ENCODE assay signal across 8 cellular contexts in the genomic region with DNA sequence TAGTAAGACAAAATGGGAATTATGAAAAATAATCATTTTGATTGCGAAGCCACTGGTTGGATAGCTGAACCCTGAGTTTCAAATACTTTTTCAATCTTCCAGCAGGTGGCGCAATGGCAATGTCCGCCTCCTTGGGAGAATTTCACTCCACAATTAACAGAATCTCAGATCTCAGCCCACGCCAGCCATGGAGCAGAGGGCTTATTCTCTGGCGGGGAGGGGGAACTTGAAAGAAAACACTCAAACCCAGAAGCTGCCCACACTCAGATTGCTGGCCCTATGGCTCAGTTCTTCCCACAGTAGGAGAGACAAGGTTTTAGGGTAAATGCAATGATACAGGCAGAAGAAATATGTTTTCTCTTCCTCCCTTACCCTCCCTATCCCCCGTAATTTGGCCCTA. TPM values are rescaled to one million over a fixed set of nuclear protein-coding genes. Genes with fewer than 3 reads are reported as not detected.
DNase-seq lines count a peak whose midpoint lies in the region; ATAC-seq, FAIRE-seq and TF ChIP-seq lines count a peak whose summit lies in the region.

No MANE protein-coding gene starts in this region.

- CTCF ChIA-PET in H1 (lab: Charles Lee; ENCODE audit: partially characterized antibody) = interaction anchor here (0.6 to 12.9 kb wide), 40 partner anchors 8 to 1175 kb away, joined by 3 to 187 read pairs (median 4); no protein-coding TSS in a partner anchor

- no peaks in the 10 kb centered on the region for H3K79me1 ChIP-seq in H1 (ENCODE audit: low read depth, low read length)

- H3K36me3 Mint-ChIP-seq in GM23338 (ENCODE audit: low read depth) = no peaks in the 10 kb centered on the region

- peaks cover 2% of the 10 kb centered on the region; the same call in 1 of the 3 replicates for H3K4me1 Mint-ChIP-seq in GM23338

- no peaks in the 10 kb centered on the region; the same call in 1 of the 2 replicates for H3K23me2 ChIP-seq in H1 (ENCODE audit: low read depth, low read length)

- 36% methylated on average over 6 of the region's 6 CpGs; no CpG with 5 or more reads in 1 of the 2 experiments for WGBS in H1 (ENCODE audit: extremely low coverage in 1 of 2, insufficient coverage in 1 of 2, insufficient read length in 1 of 2, insufficient replicate concordance in 2 of 2, low coverage in 1 of 2, low lambda C conversion rate in 2 of 2, missing lambda C conversion rate in 1 of 2), 2 experiments

- H3K9ac ChIP-seq in H1 (replicated peaks in 1 of 4; ENCODE audit: extremely low read depth in 1 of 4, low read depth in 3 of 4, low read length in 3 of 4) = no peak overlapping the region

- peak; percentile 75 for DNase-seq in COLO829 (ENCODE audit: low spot score)
- peak; percentile 73 for DNase-seq in GM23338 (ENCODE audit: low spot score)
- peak; percentile 46 for DNase-seq in NCI-H460 (ENCODE audit: extremely low read depth, low read depth)
- peak; percentile 75 for DNase-seq in activated CD8-positive, alpha-beta memory T cell treated with anti-CD3 and anti-CD28 coated beads for 24 hours
- peak in 1 of 2 experiments; percentile 73 for DNase-seq in H1 (ENCODE audit: low read depth in 1 of 2, low spot score in 2 of 2)
- DNase-seq in mucosa of gallbladder (ENCODE audit: low spot score) = peak; percentile 33
- peak; percentile 13 to 23 for DNase-seq in stimulated activated CD8-positive, alpha-beta memory T cell treated with anti-CD3 and anti-CD28 coated beads, Interleukin-7, amount 100 ng/mL, for 1 hour (ENCODE audit: low read depth in 2 of 2)

- no peaks in the 10 kb centered on the region for H3K9me3 Mint-ChIP-seq in GM23338

- H3K56ac ChIP-seq in H1 (replicated peaks; ENCODE audit: insufficient read length, low read depth, low read length) = no peak overlapping the region

- H3K9me2 ChIP-seq in GM23338 (ENCODE audit: insufficient read depth) = peaks cover 12% of the 10 kb centered on the region

- H3K9me3 ChIP-seq in H1 (ENCODE audit: insufficient read depth in 2 of 2, low read depth in 1 of 2, low read length in 1 of 2) = no peaks in the 10 kb centered on the region

- TF ChIP-seq RAD21 in H1 (IDR thresholded peaks at IDR 0.05 in 1 of 2, conservative IDR thresholded peaks at IDR 0.05 in 1 of 2; ENCODE audit: low read depth in 2 of 2, low read length in 2 of 2) = peak; percentile 71 to 78

- H3K4me2 ChIP-seq in GM23338 (no peak overlapping the region), H1 (ENCODE audit: insufficient read depth in 1 of 2, low read depth in 2 of 2, low read length in 2 of 2) (no peak overlapping the region)

- no peak for TF ChIP-seq POLR2A in H1 (IDR thresholded peaks at IDR 0.05; ENCODE audit: control extremely low read depth in 1 of 2, low read depth in 2 of 2, low read length in 2 of 2)

- H3K27me3 Mint-ChIP-seq in GM23338 (ENCODE audit: insufficient read depth, low read depth, poor library complexity) = peaks cover 5% of the 10 kb centered on the region

- H3K18ac ChIP-seq in H1 (ENCODE audit: extremely low read depth, low read length) = no peak overlapping the region

- no peak overlapping the region for H3K23ac ChIP-seq in H1 (ENCODE audit: insufficient read length)

- no peak overlapping the region for H2BK5ac ChIP-seq in H1 (ENCODE audit: low read depth, low read length)

- no peak overlapping the region for H4K8ac ChIP-seq in H1 (ENCODE audit: extremely low read depth, insufficient read depth, low read length)

- H2BK120ac ChIP-seq in H1 (replicated peaks; ENCODE audit: low read depth, low read length) = no peak overlapping the region

- no peak overlapping the region for H4K5ac ChIP-seq in H1 (ENCODE audit: insufficient read length, low read depth, low read length)

- H4K20me1 ChIP-seq in GM23338 (replicated peaks; ENCODE audit: insufficient read depth) (no peaks in the 10 kb centered on the region), H1 (replicated peaks in 1 of 2; ENCODE audit: control insufficient read depth in 1 of 2, insufficient read depth in 2 of 2, low read length in 2 of 2) (no peaks in the 10 kb centered on the region)

- no peaks in the 10 kb centered on the region for H3F3A ChIP-seq in GM23338 (replicated peaks; ENCODE audit: low read depth)

- ATAC-seq in GM23338 (peak; percentile 61), HG03039 (IDR thresholded peaks at IDR 0.05; ENCODE audit: unreplicated experiment) (no peak)

- peak; percentile 78 to 89 for TF ChIP-seq CTCF in GM23338 (conservative IDR thresholded peaks at IDR 0.05; ENCODE audit: low read depth in 2 of 2)
- TF ChIP-seq CTCF in H1 (IDR thresholded peaks at IDR 0.05; ENCODE audit: control extremely low read depth in 1 of 3, insufficient read depth in 1 of 3, low read depth in 1 of 3, low read length in 3 of 3) = peak; percentile 21 to 79 (median 72)

- H3K4me1 ChIP-seq in GM23338 (ENCODE audit: insufficient read depth) (no peaks in the 10 kb centered on the region; the same call in 1 of the 2 replicates), H1 (replicated peaks in 1 of 4; ENCODE audit: control insufficient read depth in 3 of 4, insufficient read depth in 4 of 4, low read length in 3 of 4) (no peaks in the 10 kb centered on the region)

- no peak overlapping the region for H3K14ac ChIP-seq in H1 (ENCODE audit: insufficient read length)

- POLR2A ChIA-PET in H1 (lab: Charles Lee; ENCODE audit: partially characterized antibody) = interaction anchor here (1.2 to 1.4 kb wide), 2 partner anchors 39 to 54 kb away, joined by 4 to 5 read pairs; a partner anchor contains a TSS

- no peak overlapping the region for H3K4ac ChIP-seq in H1 (replicated peaks; ENCODE audit: insufficient read length, low read depth, low read length)

- H4K91ac ChIP-seq in H1 (replicated peaks; ENCODE audit: insufficient read length, low read length) = no peak overlapping the region

- no peak overlapping the region for H2BK12ac ChIP-seq in H1 (ENCODE audit: low read depth, low read length)

- no peak for TF ChIP-seq EP300 in H1 (IDR thresholded peaks at IDR 0.05; ENCODE audit: borderline replicate concordance in 1 of 2, low read depth in 2 of 2, low read length in 2 of 2)

- peak; percentile 97 for FAIRE-seq in H1 (lab: Jason Lieb, UNC)

- H3K27me3 ChIP-seq in GM23338 (ENCODE audit: insufficient read depth) (no peaks in the 10 kb centered on the region), H1 (replicated peaks in 1 of 4; ENCODE audit: control insufficient read depth in 3 of 4, extremely low read depth in 1 of 4, insufficient read depth in 3 of 4, low read length in 3 of 4) (no peaks in the 10 kb centered on the region)

- H3K4me3 Mint-ChIP-seq in GM23338 = no peak overlapping the region

- no peak overlapping the region for H2BK20ac ChIP-seq in H1 (ENCODE audit: low read length)

- H3K4me3 ChIP-seq in GM23338 = no peak overlapping the region
- H3K4me3 ChIP-seq in H1 (ENCODE audit: extremely low read depth in 1 of 4, insufficient read depth in 2 of 4, low read depth in 3 of 4, low read length in 4 of 4) = no peak overlapping the region

- no peak overlapping the region for H3K27ac ChIP-seq in GM23338 (ENCODE audit: low read depth)
- H3K27ac ChIP-seq in H1 (ENCODE audit: low read depth, low read length) = no peak overlapping the region

- no peaks in the 10 kb centered on the region for H3K36me3 ChIP-seq in GM23338 (ENCODE audit: insufficient read depth)
- no peaks in the 10 kb centered on the region for H3K36me3 ChIP-seq in H1 (ENCODE audit: control insufficient read depth in 2 of 4, insufficient read depth in 4 of 4, low read length in 3 of 4)

- no peak overlapping the region for H2AK5ac ChIP-seq in H1 (ENCODE audit: low read depth, low read length)

- H2BK15ac ChIP-seq in H1 (ENCODE audit: low read length) = no peak overlapping the region

- no peak overlapping the region for H3K27ac Mint-ChIP-seq in GM23338

- H3K79me2 ChIP-seq in GM23338 (replicated peaks; ENCODE audit: insufficient read depth) = no peaks in the 10 kb centered on the region
- H3K79me2 ChIP-seq in H1 (ENCODE audit: control insufficient read depth in 1 of 2, insufficient read depth in 2 of 2, low read length in 2 of 2) = no peaks in the 10 kb centered on the region

- H2AFZ ChIP-seq in GM23338 (peak overlapping the region; percentile 70), H1 (ENCODE audit: low read length) (no peak overlapping the region)

TF ChIP-seq in GM23338, 12 proteins besides CTCF, POLR2A, EP300 and RAD21 (continues in another document):
- TF ChIP-seq EZH2 (IDR thresholded peaks at IDR 0.05; ENCODE audit: low read depth, unreplicated experiment) = no peak

TF ChIP-seq in H1, 55 proteins besides CTCF, POLR2A, EP300 and RAD21:
- TF ChIP-seq YY1 (IDR thresholded peaks at IDR 0.05; ENCODE audit: low read depth, low read length) (peak; percentile 62; the same call in 1 of the 2 replicates), SAP30 (IDR thresholded peaks at IDR 0.05; ENCODE audit: insufficient read depth, insufficient replicate concordance, low read length) (no peak)

RNA-seq across cellular contexts. Expression of a gene that starts 38.7 kb away (rescaled TPM):
- 139 and 140 TPM in 2 replicates for total RNA-seq in GM23338 (2014; rRNA removed; shearing (Covaris generic))
- polyA plus RNA-seq in GM23338 (2016; fragmentation: Nextera tagmentation; extraction: Ambion mirVana) = 104 and 107 TPM in 2 replicates
- total RNA-seq in NCI-H460 (2014; rRNA removed; shearing (Covaris generic)) = 111 and 132 TPM in 2 replicates
- polyA plus RNA-seq in NCI-H460 (2014; cell fraction: nucleus; rRNA removed) = 78.5 and 97.4 TPM in 2 replicates
- total RNA-seq in H1 (2021; fragmentation: NEBNext Ultra II Directional; extraction: Animal tissue kit (Norgen Biotek cat#: 25700)) = 119 and 123 TPM in 2 replicates
- polyA plus RNA-seq in H1 (2011; rRNA removed) = 42.7 and 45.1 TPM in 2 replicates
- 71.0 TPM for polyA plus RNA-seq in H1 (2011; cell fraction: cytosol; rRNA removed)
- 25.7 TPM for polyA plus RNA-seq in H1 (2011; cell fraction: nucleus; rRNA removed)
- polyA plus RNA-seq in H1 (2012, experiment 1 of 2) = 83.4 to 128 TPM (median 121 TPM) in 4 replicates
- 25.7 TPM for polyA plus RNA-seq in H1 (2012, experiment 2 of 2)
- 166 TPM for polyA plus RNA-seq in H1 (2013, experiment 1 of 2)
- 209 TPM for polyA plus RNA-seq in H1 (2013, experiment 2 of 2)
- 25.2 and 26.4 TPM in 2 replicates for polyA minus RNA-seq in H1 (2011; rRNA and poly(A)+ RNA removed)
- polyA minus RNA-seq in H1 (2011; cell fraction: cytosol; rRNA and poly(A)+ RNA removed) = 45.2 TPM
- polyA minus RNA-seq in H1 (2011; cell fraction: nucleus; rRNA and poly(A)+ RNA removed) = 36.5 TPM
- 24.0 TPM for total RNA-seq in mucosa of gallbladder
